In genomic region chr12:114682101-114682919, GRCh38 we compare ENCODE assay signal across 11 cellular contexts. TPM values are rescaled to one million over a fixed set of nuclear protein-coding genes. Genes with fewer than 3 reads are reported as not detected.
DNase-seq lines count a peak whose midpoint lies in the region; ATAC-seq, FAIRE-seq and TF ChIP-seq lines count a peak whose summit lies in the region.
"Had no signal": no experiment of that assay in that cellular context is flagged by ENCODE, and none has a peak within 500 bp of the region (broad histone marks: within the 10 kb centered on the region; RNA-seq: fewer than 3 reads in every experiment).

No MANE protein-coding gene starts in this region.

- FAIRE-seq in GM12891 (lab: Jason Lieb, UNC) = no peak
- FAIRE-seq: endometrium, GM12892 had no signal

- H3K27ac ChIP-seq in BLaER1 = no peak overlapping the region
- H3K27ac ChIP-seq in osteoblast (ENCODE audit: low read depth, low read length) = peak overlapping the region; percentile 86

- H2AFZ ChIP-seq in osteoblast (ENCODE audit: low read length) = peak overlapping the region; percentile 92

- H3K4me1 ChIP-seq in BLaER1 (peaks cover 31% of the 10 kb centered on the region), osteoblast (ENCODE audit: insufficient read depth, low read length) (peaks cover 12% of the 10 kb centered on the region)

- H3K9me3 ChIP-seq in BLaER1 (peaks cover 6% of the 10 kb centered on the region; the same call in 1 of the 2 replicates), MG63 (no peaks in the 10 kb centered on the region), osteoblast (ENCODE audit: low read depth, low read length) (no peaks in the 10 kb centered on the region)

- peaks cover 53% of the 10 kb centered on the region for H3K79me2 ChIP-seq in osteoblast (ENCODE audit: insufficient read depth, low read length)

- TF ChIP-seq CTCF in epithelial cell of proximal tubule (conservative IDR thresholded peaks at IDR 0.05; ENCODE audit: low read depth, low read length) = no peak
- no peak for TF ChIP-seq CTCF in osteoblast (IDR thresholded peaks at IDR 0.05; ENCODE audit: extremely low read depth, low read depth, low read length)

- no peak overlapping the region for H3K9ac ChIP-seq in BLaER1

- peaks cover 98% of the 10 kb centered on the region for H3K27me3 ChIP-seq in BLaER1
- no peaks in the 10 kb centered on the region for H3K27me3 ChIP-seq in MG63
- peaks cover 11% of the 10 kb centered on the region for H3K27me3 ChIP-seq in osteoblast (ENCODE audit: insufficient read depth, low read length)

- H3K4me3 ChIP-seq in BLaER1 (peak overlapping the region; percentile 69), MG63 (peak overlapping the region; percentile 65), epithelial cell of proximal tubule (ENCODE audit: low read depth, low read length) (peak overlapping the region; percentile 58), osteoblast (ENCODE audit: insufficient read depth, low read length) (peak overlapping the region; percentile 76)

- no peak for ATAC-seq in HG03095 (IDR thresholded peaks at IDR 0.05; ENCODE audit: unreplicated experiment)
- no peak for ATAC-seq in GM21786 (IDR thresholded peaks at IDR 0.05; ENCODE audit: unreplicated experiment)

- H4K20me1 ChIP-seq in BLaER1 = peaks cover 72% of the 10 kb centered on the region
- peaks cover 2% of the 10 kb centered on the region for H4K20me1 ChIP-seq in osteoblast (ENCODE audit: insufficient read depth, low read length)

- TF ChIP-seq POLR2A in GM12891 (IDR thresholded peaks at IDR 0.05; ENCODE audit: low read depth, low read length) = no peak

- DNase-seq in MG63 = no peak
- no peak for DNase-seq in epithelial cell of proximal tubule (ENCODE audit: low read depth)
- DNase-seq in osteoblast (ENCODE audit: insufficient read length, low spot score, missing footprints) = peak; percentile 87
- no peak for DNase-seq in C1 segment of cervical spinal cord (lab: John Stamatoyannopoulos, UW)
- no peak for DNase-seq in GM12891 (ENCODE audit: insufficient read length, low spot score)

- H3K36me3 ChIP-seq in BLaER1 (no peaks in the 10 kb centered on the region), MG63 (peaks cover 24% of the 10 kb centered on the region), osteoblast (ENCODE audit: insufficient read depth, low read length) (peaks cover 14% of the 10 kb centered on the region)

- peak overlapping the region; percentile 78 for H3K4me2 ChIP-seq in BLaER1
- peak overlapping the region; percentile 93 for H3K4me2 ChIP-seq in osteoblast (ENCODE audit: insufficient read depth, low read length)

TF ChIP-seq in GM12891, 5 proteins besides CTCF, POLR2A, EP300 and RAD21:
- no peak for TF ChIP-seq PAX5 (IDR thresholded peaks at IDR 0.05; ENCODE audit: insufficient read depth, low read length, severe bottlenecking)
- no peak for TF ChIP-seq POLR2AphosphoS5 (IDR thresholded peaks at IDR 0.05; ENCODE audit: low read depth, low read length)
- TF ChIP-seq SPI1 (IDR thresholded peaks at IDR 0.05; ENCODE audit: low read depth, low read length) = no peak
- no peak for TF ChIP-seq POU2F2 (IDR thresholded peaks at IDR 0.05; ENCODE audit: low read depth, low read length)
- TF ChIP-seq TAF1 (IDR thresholded peaks at IDR 0.05; ENCODE audit: low read depth, low read length) = no peak
TF ChIP-seq in GM12891: peak in this region for 0.

RNA-seq across cellular contexts. Expression of gene TBX3, which starts 1.7 kb away (rescaled TPM):
- 7.1 and 7.7 TPM in 2 replicates for total RNA-seq in MG63 (2014; rRNA removed; shearing (Covaris generic); ENCODE audit: low replicate concordance)
- total RNA-seq in epithelial cell of proximal tubule (2.0 and 4.2 TPM in 2 replicates), osteoblast (11.9 and 14.1 TPM in 2 replicates)
- 0.01 TPM for polyA plus RNA-seq in GM12891 (2012; ENCODE audit: low read depth, missing spikeins)
- total RNA-seq: T-helper 2 cell treated with Interferon-gamma antibody and Interleukin-4, amounts not matched to agents 100 ng/mL and 5 ng/mL, for 36 hours had no signal
